Comparison of ENCODE assay signal across 8 cellular contexts in genomic region chr5:173329370-173330150, GRCh38. TPM values are rescaled to one million over a fixed set of nuclear protein-coding genes. Genes with fewer than 3 reads are reported as not detected.
A peak's percentile ranks its signal among the peaks of the same experiment; 100 is the strongest.
DNase-seq lines count a peak whose midpoint lies in the region; ATAC-seq and TF ChIP-seq lines count a peak whose summit lies in the region.

No MANE protein-coding gene starts in this region.

- no peaks in the 10 kb centered on the region for H3K9me3 Mint-ChIP-seq in activated CD4-positive, alpha-beta T cell treated with anti-CD3 and anti-CD28 coated beads, Interleukin-2, amount 10 ng/mL, durations not matched to agents 24 days and 14 days
- H3K9me3 Mint-ChIP-seq in WTC11 = 0 out of 2 replicates have a peak, but pooled peaks cover 3% of the 10 kb centered on the region
- H3K9me3 Mint-ChIP-seq in CD14-positive monocyte = peaks cover 0 to 20% (median 12%) of the 10 kb centered on the region in 7 donors

- peak overlapping the region; percentile 24 to 68 (median 59) for H3K4me3 ChIP-seq in heart left ventricle

- intact Hi-C loops in activated CD4-positive, alpha-beta T cell treated with anti-CD3 and anti-CD28 coated beads, Interleukin-2, amount 10 ng/mL, durations not matched to agents 24 days and 14 days (cut with micrococcal nuclease) = loop anchor here (2.0 to 5.0 kb wide), 6 partner anchors 185 to 1942 kb away; partner anchors contain the start of genes BNIP1, CPEB4, NPM1 and RPL26L1
- intact Hi-C loops in heart left ventricle (cut with DNase I) = loop anchor here in 5 of 10 donors (1.0 to 10.0 kb wide), 3 partner anchors 31 to 245 kb away; no protein-coding TSS in a partner anchor
- intact Hi-C loops in CD14-positive monocyte (cut with micrococcal nuclease) = no loop called here

- ATAC-seq in HG03442 (IDR thresholded peaks at IDR 0.05; ENCODE audit: unreplicated experiment) (peak; percentile 37), WTC11 (peak; percentile 5), heart left ventricle (peak in 2 of 4 donors; percentile 4), GM21360 (IDR thresholded peaks at IDR 0.05; ENCODE audit: unreplicated experiment) (no peak)

- H3K27me3 Mint-ChIP-seq in activated CD4-positive, alpha-beta T cell treated with anti-CD3 and anti-CD28 coated beads, Interleukin-2, amount 10 ng/mL, durations not matched to agents 24 days and 14 days = peaks cover 3% of the 10 kb centered on the region
- H3K27me3 Mint-ChIP-seq in WTC11 (ENCODE audit: low read depth) (peaks cover 8% of the 10 kb centered on the region), CD14-positive monocyte (ENCODE audit: low read depth in 3 of 3) (peaks cover 79 to 84% (median 80%) of the 10 kb centered on the region in 3 donors)

- peaks cover 0 to 61% (median 5%) of the 10 kb centered on the region in 9 donors for H3K27me3 ChIP-seq in heart left ventricle

- H3K4me3 Mint-ChIP-seq in activated CD4-positive, alpha-beta T cell treated with anti-CD3 and anti-CD28 coated beads, Interleukin-2, amount 10 ng/mL, durations not matched to agents 24 days and 14 days = peak overlapping the region; percentile 99
- H3K4me3 Mint-ChIP-seq in WTC11 = peak overlapping the region; percentile 96
- H3K4me3 Mint-ChIP-seq in CD14-positive monocyte = peak overlapping the region in 1 of 2 donors; percentile 93

- no peaks in the 10 kb centered on the region for H3K9me3 ChIP-seq in heart left ventricle

- peaks cover 42% of the 10 kb centered on the region for H3K4me1 Mint-ChIP-seq in activated CD4-positive, alpha-beta T cell treated with anti-CD3 and anti-CD28 coated beads, Interleukin-2, amount 10 ng/mL, durations not matched to agents 24 days and 14 days
- peaks cover 49% of the 10 kb centered on the region for H3K4me1 Mint-ChIP-seq in WTC11
- peaks cover 28% of the 10 kb centered on the region for H3K4me1 Mint-ChIP-seq in CD14-positive monocyte

- no peaks in the 10 kb centered on the region for H3K36me3 ChIP-seq in heart left ventricle

- H3K27ac ChIP-seq in heart left ventricle = peak overlapping the region in 9 of 12 donors; percentile 14 to 87 (median 59)

- POLR2A ChIA-PET in WTC11 (lab: Charles Lee) = interaction anchor here (0.6 to 5.3 kb wide), 10 partner anchors 9 to 997 kb away, joined by 3 to 79 read pairs (median 4); partner anchors contain the start of gene ATP6V0E1

- CTCF ChIA-PET in WTC11 (lab: Charles Lee) = interaction anchor here (0.7 to 8.1 kb wide), 11 partner anchors 9 to 988 kb away, joined by 3 to 169 read pairs (median 3); no protein-coding TSS in a partner anchor

- H3K36me3 Mint-ChIP-seq in activated CD4-positive, alpha-beta T cell treated with anti-CD3 and anti-CD28 coated beads, Interleukin-2, amount 10 ng/mL, durations not matched to agents 24 days and 14 days (ENCODE audit: low read depth) = peaks cover 36% of the 10 kb centered on the region
- H3K36me3 Mint-ChIP-seq in WTC11 (peaks cover 20% of the 10 kb centered on the region), CD14-positive monocyte (peaks cover 0 to 1% of the 10 kb centered on the region in 2 donors)

- DNase-seq in activated CD4-positive, alpha-beta T cell treated with anti-CD3 and anti-CD28 coated beads, Interleukin-2, amount 10 ng/mL, durations not matched to agents 24 days and 14 days = peak; percentile 87
- DNase-seq in activated CD4-positive, alpha-beta T cell treated with anti-CD3 and anti-CD28 coated beads for 1 hour = no peak
- DNase-seq in WTC11 (ENCODE audit: low spot score) (peak; percentile 87), heart left ventricle (peak in 1 of 5 donors; percentile 44), CD14-positive monocyte (ENCODE audit: low spot score) (no peak)
- DNase-seq in stimulated activated CD4-positive, alpha-beta T cell treated with anti-CD3 and anti-CD28 coated beads, Interleukin-1b, Interleukin-23, amount 100 ng/mL, for 48 hours = peak; percentile 80

- 3 to 6% (median 4%) methylated on average over 21 to 76 of the region's 76 CpGs for WGBS in heart left ventricle, 4 donors

- TF ChIP-seq CTCF in WTC11 (IDR thresholded peaks at IDR 0.05) (no peak), heart left ventricle (IDR thresholded peaks at IDR 0.05) (no peak), CD14-positive monocyte (IDR thresholded peaks at IDR 0.05) (no peak)

- TF ChIP-seq POLR2A in heart left ventricle (IDR thresholded peaks at IDR 0.05) = no peak

- peaks cover 1 to 55% (median 34%) of the 10 kb centered on the region in 12 donors for H3K4me1 ChIP-seq in heart left ventricle

- H3K27ac Mint-ChIP-seq in activated CD4-positive, alpha-beta T cell treated with anti-CD3 and anti-CD28 coated beads, Interleukin-2, amount 10 ng/mL, durations not matched to agents 24 days and 14 days = peak overlapping the region; percentile 97
- H3K27ac Mint-ChIP-seq in WTC11 (peak overlapping the region; percentile 98), CD14-positive monocyte (no peak overlapping the region)

TF ChIP-seq in WTC11, 78 proteins besides CTCF, POLR2A, EP300 and RAD21 (continues in another document):
- TF ChIP-seq FOXJ3 (CRISPR knock-in tag; IDR thresholded peaks at IDR 0.05; ENCODE audit: borderline replicate concordance) (no peak), ATF1 (CRISPR knock-in tag; IDR thresholded peaks at IDR 0.05) (no peak), ZNF121 (CRISPR knock-in tag; IDR thresholded peaks at IDR 0.05) (no peak), ERG (CRISPR knock-in tag; IDR thresholded peaks at IDR 0.05) (no peak), ZNF232 (CRISPR knock-in tag; IDR thresholded peaks at IDR 0.05) (no peak), ZNF671 (CRISPR knock-in tag; IDR thresholded peaks at IDR 0.05) (no peak), ZNF396 (CRISPR knock-in tag; IDR thresholded peaks at IDR 0.05; ENCODE audit: borderline replicate concordance) (no peak), ZNF317 (CRISPR knock-in tag; IDR thresholded peaks at IDR 0.05; ENCODE audit: borderline replicate concordance, low read depth) (no peak), MLX (CRISPR knock-in tag; IDR thresholded peaks at IDR 0.05) (no peak), TEAD1 (CRISPR knock-in tag; IDR thresholded peaks at IDR 0.05) (peak; percentile 21; the same call in 1 of the 2 replicates), RORB (CRISPR knock-in tag; IDR thresholded peaks at IDR 0.05) (no peak), GTF2I (CRISPR knock-in tag; conservative IDR thresholded peaks at IDR 0.05) (no peak), ZNF425 (CRISPR knock-in tag; conservative IDR thresholded peaks at IDR 0.05) (no peak), FOXK1 (CRISPR knock-in tag; IDR thresholded peaks at IDR 0.05) (peak; percentile 19; the same call in 1 of the 2 replicates)

RNA-seq across cellular contexts. Expression of gene STC2, which starts 1.3 kb away (rescaled TPM):
- total RNA-seq in activated CD4-positive, alpha-beta T cell treated with anti-CD3 and anti-CD28 coated beads, Interleukin-2, amount 10 ng/mL, durations not matched to agents 24 days and 14 days = 32.8 and 41.0 TPM in 2 replicates
- 38.5 to 57.0 TPM (median 38.5 TPM) in 3 replicates for total RNA-seq in WTC11 (2021)
- total RNA-seq in heart left ventricle = 10 to 100 TPM in 4 of 9 donors, 1 to 10 TPM in 5; 3.9 to 15.0 (median 8.6) TPM
- 10 to 100 TPM in 1 of 2 donors, 1 to 10 TPM in 1; 6.2 to 15.2 TPM for polyA plus RNA-seq in heart left ventricle
- polyA plus RNA-seq in CD14-positive monocyte = not detected

Comparison
In these comparisons a context has a peak if more than half of its experiments do, and no peak if none do; other contexts are left out.
1. DNase-seq: peak in activated CD4-positive, alpha-beta T cell treated with anti-CD3 and anti-CD28 coated beads, Interleukin-2, amount 10 ng/mL, durations not matched to agents 24 days and 14 days (single experiment), WTC11 (single experiment) and stimulated activated CD4-positive, alpha-beta T cell treated with anti-CD3 and anti-CD28 coated beads, Interleukin-1b, Interleukin-23, amount 100 ng/mL, for 48 hours (single experiment); none in activated CD4-positive, alpha-beta T cell treated with anti-CD3 and anti-CD28 coated beads for 1 hour (single experiment) and CD14-positive monocyte (single experiment).
2. H3K27ac Mint-ChIP-seq: peak in activated CD4-positive, alpha-beta T cell treated with anti-CD3 and anti-CD28 coated beads, Interleukin-2, amount 10 ng/mL, durations not matched to agents 24 days and 14 days (single experiment) and WTC11 (single experiment); none in CD14-positive monocyte (0 of 7).